12 cellular contexts compared by ENCODE assay signal in the genomic region with DNA sequence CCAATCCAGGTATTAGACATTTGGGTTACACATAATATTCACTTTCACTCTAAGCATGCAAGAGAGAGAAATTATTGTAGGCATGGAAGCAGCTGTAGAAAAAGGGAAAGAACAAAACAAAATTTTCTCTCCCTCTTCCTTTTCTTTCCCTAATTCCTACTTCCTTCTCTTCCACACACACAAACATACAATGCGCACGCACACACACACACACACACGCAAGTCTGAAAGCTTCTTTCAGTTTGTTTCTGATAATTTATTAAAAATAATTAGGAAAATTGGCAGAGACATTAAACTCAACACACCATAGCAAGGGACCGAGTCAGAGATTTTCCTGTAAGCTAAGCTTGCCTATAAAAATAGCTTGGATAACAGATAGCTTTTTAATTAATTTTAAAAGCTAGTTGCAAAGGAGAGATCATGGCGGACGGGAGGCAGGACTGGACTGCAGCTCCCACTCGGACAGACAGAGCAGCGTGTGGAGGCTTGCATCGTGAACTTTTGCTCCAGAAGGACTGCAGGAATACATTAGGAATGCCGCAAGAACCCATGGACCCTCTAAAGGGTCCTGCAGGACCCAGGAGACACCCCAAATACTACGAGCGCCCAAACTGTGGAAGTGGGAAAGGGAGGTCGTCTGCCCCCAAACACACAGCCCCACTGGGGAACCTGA.
DNase-seq lines count a peak whose midpoint lies in the region; TF ChIP-seq lines count a peak whose summit lies in the region.
"Had no signal": no experiment of that assay in that cellular context is flagged by ENCODE, and none has a peak within 500 bp of the region (broad histone marks: within the 10 kb centered on the region; RNA-seq: fewer than 3 reads in every experiment).

No MANE protein-coding gene starts in this region.

- no peaks in the 10 kb centered on the region for H3K9me3 ChIP-seq in suprapubic skin

- TF ChIP-seq POLR2A in suprapubic skin (IDR thresholded peaks at IDR 0.05), result no peak

- peaks cover 3% of the 10 kb centered on the region for H3K9me3 Mint-ChIP-seq in chondrocyte (ENCODE audit: low read depth)
- H3K9me3 Mint-ChIP-seq: activated naive CD4-positive, alpha-beta T cell treated with anti-CD3 and anti-CD28 coated beads, Interleukin-2, amount 10 ng/mL, durations not matched to agents 7 days and 5 days; memory B cell had no signal

- H3K36me3 ChIP-seq in suprapubic skin, result no peaks in the 10 kb centered on the region

- intact Hi-C loops in head of caudate nucleus (cut with DNase I), result no loop called here

- H3K27ac ChIP-seq in suprapubic skin, result peak overlapping the region; percentile 29

- peak overlapping the region; percentile 93 for H3K27ac Mint-ChIP-seq in chondrocyte (ENCODE audit: unreplicated experiment)
- H3K27ac Mint-ChIP-seq: activated naive CD4-positive, alpha-beta T cell treated with anti-CD3 and anti-CD28 coated beads, Interleukin-2, amount 10 ng/mL, durations not matched to agents 7 days and 5 days; CD8-positive, alpha-beta memory T cell; memory B cell had no signal

- 89% methylated on average over 11 of the region's 13 CpGs for WGBS in suprapubic skin

- no peak for TF ChIP-seq CTCF in chondrocyte (IDR thresholded peaks at IDR 0.05)
- no peak for TF ChIP-seq CTCF in suprapubic skin (IDR thresholded peaks at IDR 0.05)

- H3K4me1 Mint-ChIP-seq in chondrocyte (ENCODE audit: low read depth), result peaks cover 58% of the 10 kb centered on the region
- H3K4me1 Mint-ChIP-seq: activated naive CD4-positive, alpha-beta T cell treated with anti-CD3 and anti-CD28 coated beads, Interleukin-2, amount 10 ng/mL, durations not matched to agents 7 days and 5 days; CD8-positive, alpha-beta memory T cell; memory B cell had no signal

- peak overlapping the region; percentile 5 for H3K4me3 ChIP-seq in suprapubic skin

- H3K36me3 Mint-ChIP-seq in chondrocyte (ENCODE audit: low read depth), result no peaks in the 10 kb centered on the region
- H3K36me3 Mint-ChIP-seq: activated naive CD4-positive, alpha-beta T cell treated with anti-CD3 and anti-CD28 coated beads, Interleukin-2, amount 10 ng/mL, durations not matched to agents 7 days and 5 days; CD8-positive, alpha-beta memory T cell; memory B cell had no signal

- peaks cover 7% of the 10 kb centered on the region for H3K4me1 ChIP-seq in suprapubic skin

- TF ChIP-seq EP300 in suprapubic skin (IDR thresholded peaks at IDR 0.05), result no peak

- peak overlapping the region; percentile 71 for H3K4me3 Mint-ChIP-seq in chondrocyte (ENCODE audit: unreplicated experiment)
- H3K4me3 Mint-ChIP-seq: activated naive CD4-positive, alpha-beta T cell treated with anti-CD3 and anti-CD28 coated beads, Interleukin-2, amount 10 ng/mL, durations not matched to agents 7 days and 5 days; CD8-positive, alpha-beta memory T cell; memory B cell had no signal

- H3K27me3 Mint-ChIP-seq in chondrocyte (ENCODE audit: low read depth), result no peaks in the 10 kb centered on the region

- no peaks in the 10 kb centered on the region for H3K27me3 ChIP-seq in suprapubic skin

- DNase-seq in NCI-H1105 (lab: John Stamatoyannopoulos, UW), result peak; percentile 9
- no peak for DNase-seq in chondrocyte (ENCODE audit: low spot score)
- DNase-seq in left kidney (ENCODE audit: low read depth, low spot score), result peak; percentile 31
- no peak for DNase-seq in suprapubic skin (ENCODE audit: low spot score in 2 of 2)
- DNase-seq in SK-N-DZ (ENCODE audit: low spot score), result no peak
- no peak for DNase-seq in activated CD4-positive, alpha-beta T cell treated with anti-CD3 and anti-CD28 coated beads for 4 hours
- no peak for DNase-seq in NCI-H345 treated with DMSO at 0.1 percent for 48 hours (lab: John Stamatoyannopoulos, UW; ENCODE audit: unreplicated experiment)
- DNase-seq in head of caudate nucleus, result no peak
- DNase-seq: activated CD4-positive, CD25-positive, alpha-beta regulatory T cell; activated naive CD4-positive, alpha-beta T cell treated with anti-CD3 and anti-CD28 coated beads, Interleukin-2, amount 10 ng/mL, durations not matched to agents 7 days and 5 days; CD8-positive, alpha-beta memory T cell had no signal

Comparison
In these comparisons a context has a peak if more than half of its experiments do, and no peak if none do; other contexts are left out.
1. DNase-seq: peak in NCI-H1105 (single experiment) and left kidney (single experiment); none in chondrocyte (single experiment), suprapubic skin (0 of 2), SK-N-DZ (single experiment), activated CD4-positive, alpha-beta T cell treated with anti-CD3 and anti-CD28 coated beads for 4 hours (0 of 2), NCI-H345 treated with DMSO at 0.1 percent for 48 hours (single experiment) and head of caudate nucleus (0 of 42).